8 cellular contexts compared by ENCODE assay signal in genomic region chr12:21527451-21528180, GRCh38. TPM values are rescaled to one million over a fixed set of nuclear protein-coding genes. Genes with fewer than 3 reads are reported as not detected.
A peak's percentile ranks its signal among the peaks of the same experiment; 100 is the strongest.
DNase-seq lines count a peak whose midpoint lies in the region; ATAC-seq, FAIRE-seq and TF ChIP-seq lines count a peak whose summit lies in the region.

No MANE protein-coding gene starts in this region.

- H3K4me1 ChIP-seq in heart right ventricle: peaks cover 0 to 25% (median 16%) of the 10 kb centered on the region in 9 donors

- WGBS in heart right ventricle, 2 donors: 0% methylated on average over 57 of the region's 57 CpGs

- H3K27ac ChIP-seq in SK-N-MC (no peak overlapping the region), heart right ventricle (peak overlapping the region; percentile 31 to 88 (median 81))

- TF ChIP-seq CTCF in heart right ventricle (IDR thresholded peaks at IDR 0.05): peak in 3 of 9 donors; percentile 10 to 39 (median 36)

- H3K4me3 ChIP-seq in SK-N-MC: peak overlapping the region; percentile 80
- peak overlapping the region; percentile 53 to 93 (median 70) for H3K4me3 ChIP-seq in heart right ventricle

- ATAC-seq in GM21529 (IDR thresholded peaks at IDR 0.05; ENCODE audit: unreplicated experiment) (peak; percentile 96), heart right ventricle (peak; percentile 90 to 98 (median 92))

- FAIRE-seq in urothelium cell line (lab: Jason Lieb, UNC): no peak

- 0 out of 2 replicates have a peak, but pooled peaks cover 3% of the 10 kb centered on the region for H3K9me3 ChIP-seq in SK-N-MC (ENCODE audit: low read depth, low read length)
- peaks cover 0 to 9% (median 0%) of the 10 kb centered on the region in 11 donors for H3K9me3 ChIP-seq in heart right ventricle

- H3K36me3 ChIP-seq in SK-N-MC (ENCODE audit: insufficient read depth, low read length): no peaks in the 10 kb centered on the region
- H3K36me3 ChIP-seq in heart right ventricle: peaks cover 0 to 6% (median 0%) of the 10 kb centered on the region in 9 donors

- no peak overlapping the region for H3K9ac ChIP-seq in SK-N-MC (ENCODE audit: insufficient read length)

- intact Hi-C loops in heart right ventricle (cut with DNase I): no loop called here

- peaks cover 0 to 52% (median 0%) of the 10 kb centered on the region in 7 donors for H3K27me3 ChIP-seq in heart right ventricle

- peak; percentile 93 for DNase-seq in DMS53 (lab: John Stamatoyannopoulos, UW)
- peak; percentile 75 for DNase-seq in HuH-7 (ENCODE audit: low spot score)
- peak; percentile 8 for DNase-seq in SK-N-MC (ENCODE audit: low read depth, low spot score)
- peak; percentile 18 for DNase-seq in activated naive CD8-positive, alpha-beta T cell treated with anti-CD3 and anti-CD28 coated beads, Interleukin-2, amount 50 U/mL, for 16 hours (ENCODE audit: low read depth, low spot score)
- peak; percentile 40 to 72 for DNase-seq in heart right ventricle
- DNase-seq in pons (ENCODE audit: low spot score): peak; percentile 22
- DNase-seq in urothelium cell line (ENCODE audit: low spot score): peak; percentile 78

RNA-seq across cellular contexts. Expression of gene SPX, which starts 1.5 kb away (rescaled TPM):
- total RNA-seq in heart right ventricle: 10 to 100 TPM; 10.1 to 21.5 (median 16.3) TPM
- polyA plus RNA-seq in heart right ventricle: 10 to 100 TPM in 1 of 2 donors, 1 to 10 TPM in 1; 1.7 to 11.2 TPM

RNA-seq across cellular contexts. Expression of gene GOLT1B, which starts 26.0 kb away (rescaled TPM):
- 10 to 100 TPM; 12.0 to 25.4 (median 18.8) TPM for total RNA-seq in heart right ventricle
- 10 to 100 TPM; 16.0 to 24.2 TPM for polyA plus RNA-seq in heart right ventricle

RNA-seq across cellular contexts. Expression of gene RECQL, which starts 26.2 kb away (rescaled TPM):
- 10 to 100 TPM; 18.4 to 40.5 (median 24.6) TPM for total RNA-seq in heart right ventricle
- 10 to 100 TPM; 11.2 to 14.3 TPM for polyA plus RNA-seq in heart right ventricle

Comparison
In these comparisons a context has a peak if more than half of its experiments do, and no peak if none do; other contexts are left out.
1. DNase-seq: peak in every context shown above with its lines; median percentile 93 in DMS53; 78 in urothelium cell line; 75 in HuH-7; 56 in heart right ventricle; 22 in pons; 18 in activated naive CD8-positive, alpha-beta T cell treated with anti-CD3 and anti-CD28 coated beads, Interleukin-2, amount 50 U/mL, for 16 hours; 8 in SK-N-MC.